In genomic region chr15:88467935-88468528, GRCh38 we compare ENCODE assay signal across 8 cellular contexts. TPM values are rescaled to one million over a fixed set of nuclear protein-coding genes. Genes with fewer than 3 reads are reported as not detected.
DNase-seq lines count a peak whose midpoint lies in the region; ATAC-seq and TF ChIP-seq lines count a peak whose summit lies in the region.

No MANE protein-coding gene starts in this region.

- in situ Hi-C loops in ACHN (cut with HindIII; ENCODE audit: low pct_ligation_motif_present, low pct_unique_long_range_greater_than_20kb, low sequenced_read_pairs), result no loop called here

- no peaks in the 10 kb centered on the region for H3K9me3 Mint-ChIP-seq in CD4-positive, alpha-beta memory T cell

- CTCF ChIA-PET in CD4-positive, alpha-beta memory T cell (lab: Charles Lee; ENCODE audit: partially characterized antibody), result interaction anchor here (0.9 to 2.1 kb wide), 3 partner anchors 10 to 197 kb away, joined by 4 to 10 read pairs (median 4); no protein-coding TSS in a partner anchor

- peaks cover 19 to 42% of the 10 kb centered on the region in 2 donors for H3K36me3 Mint-ChIP-seq in CD4-positive, alpha-beta memory T cell

- POLR2A ChIA-PET in CD4-positive, alpha-beta memory T cell (lab: Charles Lee; ENCODE audit: partially characterized antibody), result interaction anchor here (0.6 to 2.0 kb wide), 14 partner anchors 13 to 867 kb away, joined by 3 to 18 read pairs (median 4); partner anchors contain the start of genes ABHD2, FANCI, ISG20 and POLG

- peak overlapping the region; percentile 96 to 99 (median 98) for H3K4me3 Mint-ChIP-seq in CD4-positive, alpha-beta memory T cell

- H3K4me3 ChIP-seq in CD4-positive, alpha-beta memory T cell (ENCODE audit: low read length in 2 of 2), result peak overlapping the region; percentile 87 to 90
- H3K4me3 ChIP-seq in H7 (ENCODE audit: insufficient read depth, low read depth, low read length) (peak overlapping the region; percentile 87), neutrophil (ENCODE audit: low read depth in 1 of 2, low read length in 1 of 2) (peak overlapping the region; percentile 68 to 92)

- no peaks in the 10 kb centered on the region for H3K9me3 ChIP-seq in CD4-positive, alpha-beta memory T cell (ENCODE audit: control insufficient read depth in 1 of 2, low read length in 2 of 2)
- no peaks in the 10 kb centered on the region for H3K9me3 ChIP-seq in neutrophil

- no peak for TF ChIP-seq CTCF in neutrophil (IDR thresholded peaks at IDR 0.05)

- ATAC-seq in HG03342 (IDR thresholded peaks at IDR 0.05; ENCODE audit: unreplicated experiment), result no peak
- ATAC-seq in HG02759 (IDR thresholded peaks at IDR 0.05; ENCODE audit: unreplicated experiment), result no peak

- no peak for DNase-seq in CD4-positive, alpha-beta memory T cell
- peak; percentile 54 for DNase-seq in H7
- DNase-seq in SK-N-DZ (ENCODE audit: low spot score), result peak; percentile 38
- no peak for DNase-seq in epithelial cell of prostate (ENCODE audit: low read depth, low spot score)
- DNase-seq in ACHN, result no peak

- peak overlapping the region; percentile 98 to 100 (median 99) for H3K27ac Mint-ChIP-seq in CD4-positive, alpha-beta memory T cell

- peaks cover 23% of the 10 kb centered on the region for H3K36me3 ChIP-seq in CD4-positive, alpha-beta memory T cell (ENCODE audit: insufficient read depth, low read length)
- H3K36me3 ChIP-seq in H7 (replicated peaks; ENCODE audit: control insufficient read depth, insufficient read depth, low read length) (peaks cover 8% of the 10 kb centered on the region), neutrophil (peaks cover 20% of the 10 kb centered on the region)

- intact Hi-C loops in CD4-positive, alpha-beta memory T cell (cut with micrococcal nuclease), result loop anchor here (1.0 to 5.0 kb wide), 6 partner anchors 78 to 867 kb away; partner anchors contain the start of genes AEN, DET1, FANCI and POLG

- peak overlapping the region; percentile 93 for H3K27ac ChIP-seq in CD4-positive, alpha-beta memory T cell (ENCODE audit: low read depth, low read length)
- H3K27ac ChIP-seq in epithelial cell of prostate (peak overlapping the region; percentile 60), neutrophil (peak overlapping the region; percentile 82)

- peaks cover 29% of the 10 kb centered on the region for H3K4me1 ChIP-seq in CD4-positive, alpha-beta memory T cell (ENCODE audit: insufficient read depth, low read length)
- H3K4me1 ChIP-seq in neutrophil (ENCODE audit: control insufficient read depth in 1 of 2, insufficient read depth in 1 of 2, low read depth in 1 of 2, low read length in 1 of 2), result peaks cover 17 to 19% of the 10 kb centered on the region in 2 experiments

- H3K27me3 Mint-ChIP-seq in CD4-positive, alpha-beta memory T cell, result no peaks in the 10 kb centered on the region

- peaks cover 15 to 38% (median 30%) of the 10 kb centered on the region in 4 donors for H3K4me1 Mint-ChIP-seq in CD4-positive, alpha-beta memory T cell

- H3K27me3 ChIP-seq in CD4-positive, alpha-beta memory T cell (ENCODE audit: insufficient read depth, low read length), result no peaks in the 10 kb centered on the region
- H3K27me3 ChIP-seq in H7 (ENCODE audit: control insufficient read depth, insufficient read depth, low read length) (no peaks in the 10 kb centered on the region), neutrophil (no peaks in the 10 kb centered on the region)

RNA-seq across cellular contexts. Expression of gene MRPS11, which starts 0.5 kb away (rescaled TPM):
- total RNA-seq in CD4-positive, alpha-beta memory T cell, result 10 to 100 TPM; 27.5 to 35.0 TPM
- 10 to 100 TPM; 50.1 to 63.1 TPM for polyA plus RNA-seq in CD4-positive, alpha-beta memory T cell
- 41.1 and 58.9 TPM in 2 replicates for total RNA-seq in H7 (2014; rRNA removed; shearing (Covaris generic))
- 66.0 and 140 TPM in 2 replicates for polyA plus RNA-seq in SK-N-DZ (2014; cell fraction: cytosol; rRNA removed)
- polyA plus RNA-seq in SK-N-DZ (2014; cell fraction: nucleus; rRNA removed), result 38.8 and 55.1 TPM in 2 replicates

RNA-seq across cellular contexts. Expression of gene MRPL46, which starts 0.8 kb away (rescaled TPM):
- total RNA-seq in CD4-positive, alpha-beta memory T cell, result 10 to 100 TPM; 25.9 to 28.7 TPM
- polyA plus RNA-seq in CD4-positive, alpha-beta memory T cell, result 10 to 100 TPM; 60.2 to 60.9 TPM
- 29.7 and 31.9 TPM in 2 replicates for total RNA-seq in H7 (2014; rRNA removed; shearing (Covaris generic))
- 47.1 and 49.0 TPM in 2 replicates for polyA plus RNA-seq in SK-N-DZ (2014; cell fraction: cytosol; rRNA removed)
- polyA plus RNA-seq in SK-N-DZ (2014; cell fraction: nucleus; rRNA removed), result 51.0 and 52.9 TPM in 2 replicates

Comparison
In these comparisons a context has a peak if more than half of its experiments do, and no peak if none do; other contexts are left out.
1. DNase-seq: peak in H7 (single experiment) and SK-N-DZ (single experiment); none in CD4-positive, alpha-beta memory T cell (0 of 5), epithelial cell of prostate (single experiment) and ACHN (single experiment).
2. Peak in every context shown above with its lines, with median percentiles within 50 percentile points of each other: H3K27ac ChIP-seq and H3K4me3 ChIP-seq.